In genomic region chr2:226797289-226797988, GRCh38 we compare ENCODE assay signal across 8 cellular contexts. TPM values are rescaled to one million over a fixed set of nuclear protein-coding genes. Genes with fewer than 3 reads are reported as not detected.
DNase-seq lines count a peak whose midpoint lies in the region; ATAC-seq and TF ChIP-seq lines count a peak whose summit lies in the region.

No MANE protein-coding gene starts in this region.

- no peaks in the 10 kb centered on the region for H3K9me3 Mint-ChIP-seq in activated CD4-positive, alpha-beta T cell treated with anti-CD3 and anti-CD28 coated beads, Interleukin-2, amount 10 ng/mL, durations not matched to agents 24 days and 14 days

- in situ Hi-C loops in brain microvascular endothelial cell (cut with HindIII; ENCODE audit: low pct_ligation_motif_present, low sequenced_read_pairs) (no loop called here), transverse colon (cut with MboI; ENCODE audit: low pct_ligation_motif_present in 1 of 4, low pct_unique_long_range_greater_than_20kb in 1 of 4, low sequenced_read_pairs in 3 of 4) (loop anchor here in 1 of 4 donors (25.0 kb wide), 1 partner anchor 135 kb away; no protein-coding TSS in a partner anchor)

- TF ChIP-seq EP300 in transverse colon (IDR thresholded peaks at IDR 0.05; ENCODE audit: low read depth) = no peak

- no peak for TF ChIP-seq CTCF in brain microvascular endothelial cell (IDR thresholded peaks at IDR 0.05; ENCODE audit: low read depth, low read length, missing control alignments)
- no peak for TF ChIP-seq CTCF in lower leg skin (IDR thresholded peaks at IDR 0.05)
- no peak for TF ChIP-seq CTCF in transverse colon (IDR thresholded peaks at IDR 0.05)

- no peak overlapping the region for H3K27ac Mint-ChIP-seq in activated CD4-positive, alpha-beta T cell treated with anti-CD3 and anti-CD28 coated beads, Interleukin-2, amount 10 ng/mL, durations not matched to agents 24 days and 14 days

- intact Hi-C loops in activated CD4-positive, alpha-beta T cell treated with anti-CD3 and anti-CD28 coated beads, Interleukin-2, amount 10 ng/mL, durations not matched to agents 24 days and 14 days (cut with micrococcal nuclease) = loop anchor here (10.0 kb wide), 2 partner anchors 527 to 667 kb away; partner anchors contain the start of gene MFF
- intact Hi-C loops in lower leg skin (cut with DNase I; ENCODE audit: low total_unique reads) (loop anchor here (2.0 to 10.0 kb wide), 2 partner anchors 71 to 583 kb away; no protein-coding TSS in a partner anchor), transverse colon (cut with DNase I; ENCODE audit: low total_unique reads) (loop anchor here (5.0 to 10.0 kb wide), 2 partner anchors 165 to 583 kb away; no protein-coding TSS in a partner anchor)

- H3K36me3 Mint-ChIP-seq in activated CD4-positive, alpha-beta T cell treated with anti-CD3 and anti-CD28 coated beads, Interleukin-2, amount 10 ng/mL, durations not matched to agents 24 days and 14 days (ENCODE audit: low read depth) = peaks cover 4% of the 10 kb centered on the region

- no peak for ATAC-seq in HG02981 (IDR thresholded peaks at IDR 0.05; ENCODE audit: unreplicated experiment)
- ATAC-seq in HG02885 (IDR thresholded peaks at IDR 0.05; ENCODE audit: poor library complexity, unreplicated experiment) = no peak

- H3K27ac ChIP-seq in brain microvascular endothelial cell (no peak overlapping the region), transverse colon (peak overlapping the region; percentile 93 to 96 (median 94))

- H3K4me1 Mint-ChIP-seq in activated CD4-positive, alpha-beta T cell treated with anti-CD3 and anti-CD28 coated beads, Interleukin-2, amount 10 ng/mL, durations not matched to agents 24 days and 14 days = peaks cover 42% of the 10 kb centered on the region

- H3K36me3 ChIP-seq in brain microvascular endothelial cell (replicated peaks) = peaks cover 11% of the 10 kb centered on the region
- no peaks in the 10 kb centered on the region for H3K36me3 ChIP-seq in transverse colon

- H3K9me3 ChIP-seq in transverse colon = no peaks in the 10 kb centered on the region

- TF ChIP-seq POLR2A in lower leg skin (IDR thresholded peaks at IDR 0.05) (no peak), transverse colon (IDR thresholded peaks at IDR 0.05) (no peak)

- DNase-seq in activated CD4-positive, alpha-beta T cell treated with anti-CD3 and anti-CD28 coated beads, Interleukin-2, amount 10 ng/mL, durations not matched to agents 24 days and 14 days = no peak
- no peak for DNase-seq in activated CD4-positive, alpha-beta T cell treated with anti-CD3 and anti-CD28 coated beads for 1 hour
- DNase-seq in brain microvascular endothelial cell = no peak
- peak; percentile 29 to 90 for DNase-seq in lower leg skin (ENCODE audit: low spot score in 2 of 2)
- peak; percentile 40 for DNase-seq in transverse colon
- no peak for DNase-seq in NCI-H1105 (lab: John Stamatoyannopoulos, UW)

- H3K4me1 ChIP-seq in transverse colon = peaks cover 0 to 44% (median 29%) of the 10 kb centered on the region in 4 donors

- 73 to 85% methylated on average over 43 to 49 of the region's 50 CpGs for WGBS in lower leg skin, 2 donors
- WGBS in transverse colon (ENCODE audit: low coverage in 1 of 2), 2 donors = 76 to 80% methylated on average over 3 to 50 of the region's 50 CpGs

- H3K4me3 ChIP-seq in brain microvascular endothelial cell (ENCODE audit: low read depth, low read length) (peak overlapping the region; percentile 74), lower leg skin (ENCODE audit: low read depth, poor library complexity, severe bottlenecking) (no peak overlapping the region), transverse colon (peak overlapping the region; percentile 20 to 78 (median 56))

- H3K27me3 Mint-ChIP-seq in activated CD4-positive, alpha-beta T cell treated with anti-CD3 and anti-CD28 coated beads, Interleukin-2, amount 10 ng/mL, durations not matched to agents 24 days and 14 days = no peaks in the 10 kb centered on the region

- H3K27me3 ChIP-seq in brain microvascular endothelial cell (replicated peaks) (no peaks in the 10 kb centered on the region), transverse colon (no peaks in the 10 kb centered on the region)

- peak overlapping the region; percentile 81 for H3K4me3 Mint-ChIP-seq in activated CD4-positive, alpha-beta T cell treated with anti-CD3 and anti-CD28 coated beads, Interleukin-2, amount 10 ng/mL, durations not matched to agents 24 days and 14 days

RNA-seq across cellular contexts. Expression of gene IRS1, which starts 2.2 kb away (rescaled TPM):
- 4.7 and 4.8 TPM in 2 replicates for total RNA-seq in activated CD4-positive, alpha-beta T cell treated with anti-CD3 and anti-CD28 coated beads, Interleukin-2, amount 10 ng/mL, durations not matched to agents 24 days and 14 days
- 10 to 100 TPM; 16.9 to 55.0 (median 25.4) TPM for total RNA-seq in lower leg skin
- 10 to 100 TPM in 3 of 4 donors, 1 to 10 TPM in 1; 6.2 to 20.9 (median 12.8) TPM for total RNA-seq in transverse colon

RNA-seq across cellular contexts. Expression of gene RHBDD1, which starts 38.4 kb away (rescaled TPM):
- 41.3 and 44.7 TPM in 2 replicates for total RNA-seq in activated CD4-positive, alpha-beta T cell treated with anti-CD3 and anti-CD28 coated beads, Interleukin-2, amount 10 ng/mL, durations not matched to agents 24 days and 14 days
- total RNA-seq in lower leg skin (10 to 100 TPM in 3 of 4 donors, 1 to 10 TPM in 1; 7.8 to 28.9 (median 18.0) TPM), transverse colon (10 to 100 TPM; 11.9 to 47.5 (median 22.5) TPM)

Comparison
In these comparisons a context has a peak if more than half of its experiments do, and no peak if none do; other contexts are left out.
1. DNase-seq: peak in lower leg skin (2 of 2) and transverse colon (single experiment); none in activated CD4-positive, alpha-beta T cell treated with anti-CD3 and anti-CD28 coated beads, Interleukin-2, amount 10 ng/mL, durations not matched to agents 24 days and 14 days (single experiment), activated CD4-positive, alpha-beta T cell treated with anti-CD3 and anti-CD28 coated beads for 1 hour (single experiment), brain microvascular endothelial cell (single experiment) and NCI-H1105 (single experiment).